Comparison of ENCODE assay signal across 8 cellular contexts in genomic region chr9:126965541-126966428, GRCh38. TPM values are rescaled to one million over a fixed set of nuclear protein-coding genes. Genes with fewer than 3 reads are reported as not detected.
DNase-seq lines count a peak whose midpoint lies in the region; ATAC-seq and TF ChIP-seq lines count a peak whose summit lies in the region.

No MANE protein-coding gene starts in this region.

- peak; percentile 70 for ATAC-seq in effector memory CD8-positive, alpha-beta T cell (replicated peaks)

- H3K27me3 Mint-ChIP-seq in effector memory CD8-positive, alpha-beta T cell = no peaks in the 10 kb centered on the region

- TF ChIP-seq CTCF in testis (IDR thresholded peaks at IDR 0.05) = peak in 2 of 3 experiments; percentile 49 to 61

- H3K9me3 ChIP-seq in mesenchymal stem cell (ENCODE audit: control insufficient read depth, low read length) = no peaks in the 10 kb centered on the region
- no peaks in the 10 kb centered on the region for H3K9me3 ChIP-seq in testis

- no peak overlapping the region for H3K4me2 ChIP-seq in mesenchymal stem cell (ENCODE audit: low read length, poor library complexity, severe bottlenecking)

- H3K23ac ChIP-seq in mesenchymal stem cell (ENCODE audit: low read length in 2 of 2) = no peak overlapping the region

- H3K27ac ChIP-seq in mesenchymal stem cell (ENCODE audit: low read length, poor library complexity, severe bottlenecking) (no peak overlapping the region), testis (no peak overlapping the region)

- H3K4me1 ChIP-seq in mesenchymal stem cell (ENCODE audit: control insufficient read depth, insufficient read depth, low read depth, low read length) (no peaks in the 10 kb centered on the region), testis (no peaks in the 10 kb centered on the region)

- H3K4ac ChIP-seq in mesenchymal stem cell (ENCODE audit: low read depth in 1 of 2, low read length in 2 of 2) = no peak overlapping the region

- 76% methylated on average over 12 of the region's 12 CpGs for WGBS in mesenchymal stem cell
- 84 to 86% methylated on average over 12 of the region's 12 CpGs for WGBS in testis, 2 donors

- H3K9ac ChIP-seq in mesenchymal stem cell (ENCODE audit: low read length) = peak overlapping the region; percentile 57

- DNase-seq in NCI-H748 (lab: John Stamatoyannopoulos, UW; ENCODE audit: unreplicated experiment) (peak; percentile 45), NCI-H748 treated with DMSO at 0.1 percent for 48 hours (lab: John Stamatoyannopoulos, UW) (no peak), NCI-H2171 treated with DMSO at 0.1 percent for 48 hours (lab: John Stamatoyannopoulos, UW) (peak; percentile 67), mesenchymal stem cell (peak; percentile 65), testis (peak; percentile 72)
- DNase-seq in activated CD4-positive, alpha-beta T cell treated with anti-CD3 and anti-CD28 coated beads for 48 hours = peak; percentile 55
- DNase-seq in effector memory CD8-positive, alpha-beta T cell = peak; percentile 35 to 56 (median 36)
- DNase-seq in effector CD4-positive, alpha-beta T cell = no peak

- H3K27ac Mint-ChIP-seq in effector memory CD8-positive, alpha-beta T cell = peak overlapping the region in 1 of 2 donors; percentile 50

- no peak overlapping the region for H2AFZ ChIP-seq in mesenchymal stem cell (ENCODE audit: low read depth, low read length)

- no peak overlapping the region for H4K8ac ChIP-seq in mesenchymal stem cell (ENCODE audit: low read length)

- H2BK15ac ChIP-seq in mesenchymal stem cell (ENCODE audit: low read depth, poor library complexity, severe bottlenecking) = no peak overlapping the region

- H3K27me3 ChIP-seq in mesenchymal stem cell (ENCODE audit: control insufficient read depth in 1 of 2, insufficient read depth in 1 of 2, low read length in 2 of 2) (peaks cover 6 to 8% of the 10 kb centered on the region in 2 experiments), testis (no peaks in the 10 kb centered on the region)

- H2BK120ac ChIP-seq in mesenchymal stem cell (ENCODE audit: low read depth, low read length) = no peak overlapping the region

- H3K14ac ChIP-seq in mesenchymal stem cell (ENCODE audit: low read length in 2 of 2) = no peak overlapping the region

- H3K36me3 Mint-ChIP-seq in effector memory CD8-positive, alpha-beta T cell (ENCODE audit: insufficient read depth) = peaks cover 2% of the 10 kb centered on the region

- peak overlapping the region in 1 of 2 experiments; percentile 92 for H2BK12ac ChIP-seq in mesenchymal stem cell (ENCODE audit: low read length in 2 of 2)

- H3K36me3 ChIP-seq in mesenchymal stem cell (ENCODE audit: control insufficient read depth in 1 of 2, insufficient read depth in 2 of 2, low read depth in 1 of 2, low read length in 2 of 2) = no peaks in the 10 kb centered on the region
- no peaks in the 10 kb centered on the region for H3K36me3 ChIP-seq in testis (ENCODE audit: low read depth, missing control alignments)

- intact Hi-C loops in testis (cut with DNase I; ENCODE audit: low total_unique reads) = no loop called here

- H3K18ac ChIP-seq in mesenchymal stem cell (ENCODE audit: low read depth in 1 of 2, low read length in 2 of 2) = peak overlapping the region in 1 of 2 experiments; percentile 64

- no peaks in the 10 kb centered on the region for H3K79me1 ChIP-seq in mesenchymal stem cell (replicated peaks; ENCODE audit: low read length, poor library complexity, severe bottlenecking)

- no peak overlapping the region for H2AK5ac ChIP-seq in mesenchymal stem cell (ENCODE audit: low read length, severe bottlenecking)

- no peak overlapping the region for H2BK5ac ChIP-seq in mesenchymal stem cell (ENCODE audit: low read depth, low read length, poor library complexity, severe bottlenecking)

- peaks cover 6 to 14% of the 10 kb centered on the region in 2 donors for H3K4me1 Mint-ChIP-seq in effector memory CD8-positive, alpha-beta T cell (ENCODE audit: low read depth in 2 of 2)

- H3K4me3 Mint-ChIP-seq in effector memory CD8-positive, alpha-beta T cell = no peak overlapping the region

- no peaks in the 10 kb centered on the region for H3K9me3 Mint-ChIP-seq in effector memory CD8-positive, alpha-beta T cell

- H3K4me3 ChIP-seq in mesenchymal stem cell (ENCODE audit: insufficient read depth in 1 of 2, low read depth in 1 of 2, low read length in 2 of 2) = no peak overlapping the region
- H3K4me3 ChIP-seq in testis = no peak overlapping the region

- TF ChIP-seq POLR2A in testis (IDR thresholded peaks at IDR 0.05) = no peak

- H4K91ac ChIP-seq in mesenchymal stem cell (ENCODE audit: low read length) = no peak overlapping the region

RNA-seq across cellular contexts. Expression of gene RALGPS1, which starts 51.2 kb away (rescaled TPM):
- 1.6 TPM for polyA plus RNA-seq in mesenchymal stem cell (2013, experiment 1 of 2)
- polyA plus RNA-seq in mesenchymal stem cell (2013, experiment 2 of 2) = 1.6 TPM
- total RNA-seq in testis = 10 to 100 TPM; 36.9 to 48.6 TPM
- 35.9 TPM for polyA plus RNA-seq in testis (ENCODE audit: insufficient read depth, low read depth, low replicate concordance)

Comparison
In these comparisons a context has a peak if more than half of its experiments do, and no peak if none do; other contexts are left out.
1. DNase-seq: peak in NCI-H748 (single experiment), NCI-H2171 treated with DMSO at 0.1 percent for 48 hours (single experiment), activated CD4-positive, alpha-beta T cell treated with anti-CD3 and anti-CD28 coated beads for 48 hours (single experiment), effector memory CD8-positive, alpha-beta T cell (3 of 3), mesenchymal stem cell (single experiment) and testis (single experiment); none in NCI-H748 treated with DMSO at 0.1 percent for 48 hours (single experiment) and effector CD4-positive, alpha-beta T cell (single experiment).